1 cellular context compared by ENCODE assay signal in the genomic region with DNA sequence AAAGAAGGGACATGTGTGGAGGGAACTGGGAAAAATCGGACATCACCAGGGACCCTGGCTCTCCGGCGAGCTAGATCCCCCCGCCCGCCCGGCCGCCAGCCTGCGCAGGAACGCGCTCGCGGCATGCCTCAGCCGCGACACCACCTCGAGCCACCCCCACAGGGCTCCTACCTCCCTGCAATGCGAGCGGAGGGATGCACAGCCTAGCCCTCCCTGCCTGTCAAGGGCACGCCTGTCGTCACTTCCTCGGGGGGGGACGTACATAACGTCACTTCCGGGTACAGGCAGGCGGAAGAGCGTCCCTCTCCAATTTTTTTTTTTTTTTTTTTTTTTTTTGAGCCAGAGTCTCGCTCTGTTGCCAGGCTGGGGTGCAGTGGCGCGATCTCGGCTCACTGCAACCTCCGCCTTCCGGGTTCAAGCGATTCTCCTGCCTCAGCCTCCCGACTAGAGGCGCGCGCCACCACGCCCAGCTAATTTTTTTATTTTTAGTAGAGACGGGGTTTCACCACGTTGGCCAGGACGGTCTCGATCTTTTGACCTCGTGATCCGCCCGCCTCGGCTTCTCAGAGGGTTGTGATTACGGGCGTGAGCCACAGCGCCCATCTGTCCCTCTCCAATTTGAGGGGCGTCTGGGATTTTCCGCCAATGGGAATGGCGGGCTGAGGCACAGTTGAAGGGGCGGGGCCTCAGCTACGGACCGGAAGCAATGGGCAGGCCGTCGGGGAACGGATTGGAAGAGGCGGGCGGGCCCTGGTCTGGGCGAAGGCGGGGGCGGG.
TF ChIP-seq lines count a peak whose summit lies in the region.

A gene with protein sequence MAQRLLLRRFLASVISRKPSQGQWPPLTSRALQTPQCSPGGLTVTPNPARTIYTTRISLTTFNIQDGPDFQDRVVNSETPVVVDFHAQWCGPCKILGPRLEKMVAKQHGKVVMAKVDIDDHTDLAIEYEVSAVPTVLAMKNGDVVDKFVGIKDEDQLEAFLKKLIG (minus strand): TSS at position 248 of the 776 bp plus-strand sequence. CDS start 803 bp downstream, outside the sequence.

TF ChIP-seq in SK-N-SH, 30 proteins besides CTCF, POLR2A, EP300 and RAD21 (continued from another document):
- TF ChIP-seq, protein P1, sequence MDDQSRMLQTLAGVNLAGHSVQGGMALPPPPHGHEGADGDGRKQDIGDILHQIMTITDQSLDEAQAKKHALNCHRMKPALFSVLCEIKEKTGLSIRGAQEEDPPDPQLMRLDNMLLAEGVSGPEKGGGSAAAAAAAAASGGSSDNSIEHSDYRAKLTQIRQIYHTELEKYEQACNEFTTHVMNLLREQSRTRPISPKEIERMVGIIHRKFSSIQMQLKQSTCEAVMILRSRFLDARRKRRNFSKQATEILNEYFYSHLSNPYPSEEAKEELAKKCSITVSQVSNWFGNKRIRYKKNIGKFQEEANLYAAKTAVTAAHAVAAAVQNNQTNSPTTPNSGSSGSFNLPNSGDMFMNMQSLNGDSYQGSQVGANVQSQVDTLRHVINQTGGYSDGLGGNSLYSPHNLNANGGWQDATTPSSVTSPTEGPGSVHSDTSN (IDR thresholded peaks at IDR 0.05), result peak; percentile 86
- no peak for TF ChIP-seq FOSL2 (IDR thresholded peaks at IDR 0.05; ENCODE audit: borderline replicate concordance, low read depth)
- no peak for TF ChIP-seq RXRA (IDR thresholded peaks at IDR 0.05; ENCODE audit: borderline replicate concordance, low read depth)
- TF ChIP-seq SMC3 (IDR thresholded peaks at IDR 0.05; ENCODE audit: low read depth, low read length), result peak; percentile 2; the same call in 1 of the 2 replicates
- no peak for TF ChIP-seq NFIC (IDR thresholded peaks at IDR 0.05; ENCODE audit: borderline replicate concordance)
- no peak for TF ChIP-seq JUND (IDR thresholded peaks at IDR 0.05)
- TF ChIP-seq POLR2AphosphoS5 (IDR thresholded peaks at IDR 0.05; ENCODE audit: low read depth, low read length), result peak; percentile 90
- TF ChIP-seq, protein P2, sequence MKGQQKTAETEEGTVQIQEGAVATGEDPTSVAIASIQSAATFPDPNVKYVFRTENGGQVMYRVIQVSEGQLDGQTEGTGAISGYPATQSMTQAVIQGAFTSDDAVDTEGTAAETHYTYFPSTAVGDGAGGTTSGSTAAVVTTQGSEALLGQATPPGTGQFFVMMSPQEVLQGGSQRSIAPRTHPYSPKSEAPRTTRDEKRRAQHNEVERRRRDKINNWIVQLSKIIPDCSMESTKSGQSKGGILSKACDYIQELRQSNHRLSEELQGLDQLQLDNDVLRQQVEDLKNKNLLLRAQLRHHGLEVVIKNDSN (IDR thresholded peaks at IDR 0.05; ENCODE audit: borderline replicate concordance, low read depth), result no peak
- TF ChIP-seq, protein P3, sequence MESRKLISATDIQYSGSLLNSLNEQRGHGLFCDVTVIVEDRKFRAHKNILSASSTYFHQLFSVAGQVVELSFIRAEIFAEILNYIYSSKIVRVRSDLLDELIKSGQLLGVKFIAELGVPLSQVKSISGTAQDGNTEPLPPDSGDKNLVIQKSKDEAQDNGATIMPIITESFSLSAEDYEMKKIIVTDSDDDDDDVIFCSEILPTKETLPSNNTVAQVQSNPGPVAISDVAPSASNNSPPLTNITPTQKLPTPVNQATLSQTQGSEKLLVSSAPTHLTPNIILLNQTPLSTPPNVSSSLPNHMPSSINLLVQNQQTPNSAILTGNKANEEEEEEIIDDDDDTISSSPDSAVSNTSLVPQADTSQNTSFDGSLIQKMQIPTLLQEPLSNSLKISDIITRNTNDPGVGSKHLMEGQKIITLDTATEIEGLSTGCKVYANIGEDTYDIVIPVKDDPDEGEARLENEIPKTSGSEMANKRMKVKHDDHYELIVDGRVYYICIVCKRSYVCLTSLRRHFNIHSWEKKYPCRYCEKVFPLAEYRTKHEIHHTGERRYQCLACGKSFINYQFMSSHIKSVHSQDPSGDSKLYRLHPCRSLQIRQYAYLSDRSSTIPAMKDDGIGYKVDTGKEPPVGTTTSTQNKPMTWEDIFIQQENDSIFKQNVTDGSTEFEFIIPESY (IDR thresholded peaks at IDR 0.05; ENCODE audit: borderline replicate concordance, low read depth), result no peak
- TF ChIP-seq GABPA (IDR thresholded peaks at IDR 0.05; ENCODE audit: low read depth), result peak; percentile 86
- peak; percentile 62 for TF ChIP-seq CHD2 (IDR thresholded peaks at IDR 0.05; ENCODE audit: low read length, partially characterized antibody)
- TF ChIP-seq YY1 (IDR thresholded peaks at IDR 0.05; ENCODE audit: low read depth), result peak; percentile 72
- no peak; the same call in 1 of the 2 replicates for TF ChIP-seq RCOR1 (IDR thresholded peaks at IDR 0.05; ENCODE audit: low read length)
- TF ChIP-seq RFX5 (IDR thresholded peaks at IDR 0.05; ENCODE audit: low read length), result 0 out of 2 replicates have a peak, but pooled peaks have one; percentile 12
- no peak for TF ChIP-seq GATA2 (CRISPR knock-in tag; IDR thresholded peaks at IDR 0.05)
- TF ChIP-seq, protein P4, sequence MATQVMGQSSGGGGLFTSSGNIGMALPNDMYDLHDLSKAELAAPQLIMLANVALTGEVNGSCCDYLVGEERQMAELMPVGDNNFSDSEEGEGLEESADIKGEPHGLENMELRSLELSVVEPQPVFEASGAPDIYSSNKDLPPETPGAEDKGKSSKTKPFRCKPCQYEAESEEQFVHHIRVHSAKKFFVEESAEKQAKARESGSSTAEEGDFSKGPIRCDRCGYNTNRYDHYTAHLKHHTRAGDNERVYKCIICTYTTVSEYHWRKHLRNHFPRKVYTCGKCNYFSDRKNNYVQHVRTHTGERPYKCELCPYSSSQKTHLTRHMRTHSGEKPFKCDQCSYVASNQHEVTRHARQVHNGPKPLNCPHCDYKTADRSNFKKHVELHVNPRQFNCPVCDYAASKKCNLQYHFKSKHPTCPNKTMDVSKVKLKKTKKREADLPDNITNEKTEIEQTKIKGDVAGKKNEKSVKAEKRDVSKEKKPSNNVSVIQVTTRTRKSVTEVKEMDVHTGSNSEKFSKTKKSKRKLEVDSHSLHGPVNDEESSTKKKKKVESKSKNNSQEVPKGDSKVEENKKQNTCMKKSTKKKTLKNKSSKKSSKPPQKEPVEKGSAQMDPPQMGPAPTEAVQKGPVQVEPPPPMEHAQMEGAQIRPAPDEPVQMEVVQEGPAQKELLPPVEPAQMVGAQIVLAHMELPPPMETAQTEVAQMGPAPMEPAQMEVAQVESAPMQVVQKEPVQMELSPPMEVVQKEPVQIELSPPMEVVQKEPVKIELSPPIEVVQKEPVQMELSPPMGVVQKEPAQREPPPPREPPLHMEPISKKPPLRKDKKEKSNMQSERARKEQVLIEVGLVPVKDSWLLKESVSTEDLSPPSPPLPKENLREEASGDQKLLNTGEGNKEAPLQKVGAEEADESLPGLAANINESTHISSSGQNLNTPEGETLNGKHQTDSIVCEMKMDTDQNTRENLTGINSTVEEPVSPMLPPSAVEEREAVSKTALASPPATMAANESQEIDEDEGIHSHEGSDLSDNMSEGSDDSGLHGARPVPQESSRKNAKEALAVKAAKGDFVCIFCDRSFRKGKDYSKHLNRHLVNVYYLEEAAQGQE (IDR thresholded peaks at IDR 0.05; ENCODE audit: low read depth, low read length), result 0 out of 2 replicates have a peak, but pooled peaks have one; percentile 13
- TF ChIP-seq TEAD4 (IDR thresholded peaks at IDR 0.05; ENCODE audit: borderline replicate concordance, insufficient read depth), result no peak
